In genomic region chr3:150367771-150368170, GRCh38 we compare ENCODE assay signal across 22 cellular contexts. TPM values are rescaled to one million over a fixed set of nuclear protein-coding genes. Genes with fewer than 3 reads are reported as not detected.
DNase-seq lines count a peak whose midpoint lies in the region; ATAC-seq and TF ChIP-seq lines count a peak whose summit lies in the region.
"Had no signal": no experiment of that assay in that cellular context is flagged by ENCODE, and none has a peak within 500 bp of the region (broad histone marks: within the 10 kb centered on the region; RNA-seq: fewer than 3 reads in every experiment).

No MANE protein-coding gene starts in this region.

- peak overlapping the region in 1 of 2 experiments; percentile 30 for H3K4ac ChIP-seq in mesenchymal stem cell (ENCODE audit: low read depth in 1 of 2, low read length in 2 of 2)

- peak overlapping the region; percentile 2 for H2AK5ac ChIP-seq in mesenchymal stem cell (ENCODE audit: low read length, severe bottlenecking)

- TF ChIP-seq CTCF in brain (conservative IDR thresholded peaks at IDR 0.05) = no peak

- H4K91ac ChIP-seq in mesenchymal stem cell (ENCODE audit: low read length) = no peak overlapping the region

- no peak overlapping the region for H3K14ac ChIP-seq in mesenchymal stem cell (ENCODE audit: low read length in 2 of 2)

- H3K9ac ChIP-seq in mesenchymal stem cell (ENCODE audit: low read length) = peak overlapping the region; percentile 45
- H3K9ac ChIP-seq: BLaER1 had no signal

- no peaks in the 10 kb centered on the region for H3K79me1 ChIP-seq in mesenchymal stem cell (replicated peaks; ENCODE audit: low read length, poor library complexity, severe bottlenecking)

- no peak overlapping the region for H2BK5ac ChIP-seq in mesenchymal stem cell (ENCODE audit: low read depth, low read length, poor library complexity, severe bottlenecking)

- no peak overlapping the region for H2BK120ac ChIP-seq in mesenchymal stem cell (ENCODE audit: low read depth, low read length)

- no peak overlapping the region for H2BK15ac ChIP-seq in mesenchymal stem cell (ENCODE audit: low read depth, poor library complexity, severe bottlenecking)

- H3K23ac ChIP-seq in mesenchymal stem cell (ENCODE audit: low read length in 2 of 2) = no peak overlapping the region

- H3K9me3 Mint-ChIP-seq in activated CD4-positive, alpha-beta T cell treated with anti-CD3 and anti-CD28 coated beads, Interleukin-2, amount 10 ng/mL, durations not matched to agents 24 days and 14 days = no peaks in the 10 kb centered on the region
- peaks cover 0 to 2% (median 0%) of the 10 kb centered on the region in 5 experiments for H3K9me3 Mint-ChIP-seq in brain
- H3K9me3 Mint-ChIP-seq: CD8-positive, alpha-beta T cell; IgD-negative memory B cell had no signal

- H3K4me1 Mint-ChIP-seq in activated CD4-positive, alpha-beta T cell treated with anti-CD3 and anti-CD28 coated beads, Interleukin-2, amount 10 ng/mL, durations not matched to agents 24 days and 14 days = no peaks in the 10 kb centered on the region
- H3K4me1 Mint-ChIP-seq in brain = peaks cover 30% of the 10 kb centered on the region

- H3K18ac ChIP-seq in mesenchymal stem cell (ENCODE audit: low read depth in 1 of 2, low read length in 2 of 2) = peak overlapping the region in 1 of 2 experiments; percentile 11

- H3K4me3 ChIP-seq in mesenchymal stem cell (ENCODE audit: insufficient read depth in 1 of 2, low read depth in 1 of 2, low read length in 2 of 2) = no peak overlapping the region
- H3K4me3 ChIP-seq: BLaER1, SJCRH30 had no signal

- no peak overlapping the region for H3K27ac Mint-ChIP-seq in activated CD4-positive, alpha-beta T cell treated with anti-CD3 and anti-CD28 coated beads, Interleukin-2, amount 10 ng/mL, durations not matched to agents 24 days and 14 days
- peak overlapping the region in 3 of 5 experiments; percentile 17 to 57 (median 48) for H3K27ac Mint-ChIP-seq in brain
- H3K27ac Mint-ChIP-seq: CD8-positive, alpha-beta T cell; IgD-negative memory B cell had no signal

- H2BK12ac ChIP-seq in mesenchymal stem cell (ENCODE audit: low read length in 2 of 2) = peak overlapping the region in 1 of 2 experiments; percentile 2

- H3K36me3 ChIP-seq in mesenchymal stem cell (ENCODE audit: control insufficient read depth in 1 of 2, insufficient read depth in 2 of 2, low read depth in 1 of 2, low read length in 2 of 2) = no peaks in the 10 kb centered on the region
- H3K36me3 ChIP-seq: BLaER1, SJCRH30 had no signal

- H4K8ac ChIP-seq in mesenchymal stem cell (ENCODE audit: low read length) = no peak overlapping the region

- peaks cover 11% of the 10 kb centered on the region for H3K27me3 Mint-ChIP-seq in activated CD4-positive, alpha-beta T cell treated with anti-CD3 and anti-CD28 coated beads, Interleukin-2, amount 10 ng/mL, durations not matched to agents 24 days and 14 days
- H3K27me3 Mint-ChIP-seq in brain = no peaks in the 10 kb centered on the region

- no peaks in the 10 kb centered on the region for H3K9me3 ChIP-seq in mesenchymal stem cell (ENCODE audit: control insufficient read depth, low read length)
- H3K9me3 ChIP-seq: BLaER1, SJCRH30 had no signal

- H3K27me3 ChIP-seq in mesenchymal stem cell (ENCODE audit: control insufficient read depth in 1 of 2, insufficient read depth in 1 of 2, low read length in 2 of 2) = no peaks in the 10 kb centered on the region
- H3K27me3 ChIP-seq: BLaER1, SJCRH30 had no signal

- H3K4me2 ChIP-seq in mesenchymal stem cell (ENCODE audit: low read length, poor library complexity, severe bottlenecking) = no peak overlapping the region
- H3K4me2 ChIP-seq: BLaER1 had no signal

- peak; percentile 26 for DNase-seq in activated CD4-positive, alpha-beta T cell treated with anti-CD3 and anti-CD28 coated beads, Interleukin-2, amount 10 ng/mL, durations not matched to agents 24 days and 14 days
- DNase-seq in activated CD4-positive, alpha-beta T cell treated with anti-CD3 and anti-CD28 coated beads, Interleukin-2, amount 50 U/mL, for 48 hours = no peak
- no peak for DNase-seq in mesenchymal stem cell
- no peak for DNase-seq in stimulated activated CD4-positive, alpha-beta T cell treated with anti-CD3 and anti-CD28 coated beads, Interleukin-2, amount 100 ng/mL, for 24 hours
- no peak for DNase-seq in pons (ENCODE audit: low spot score)
- DNase-seq: CD8-positive, alpha-beta T cell; DMS79; Kasumi-1; NCI-H1417; NCI-H2029; NCI-H2171; NCI-H510A; NCI-H774; PC-3; SJCRH30 had no signal

- no peak overlapping the region for H3K27ac ChIP-seq in mesenchymal stem cell (ENCODE audit: low read length, poor library complexity, severe bottlenecking)
- H3K27ac ChIP-seq: 22Rv1, BLaER1, SJCRH30 had no signal

- peaks cover 1% of the 10 kb centered on the region for H3K4me1 ChIP-seq in mesenchymal stem cell (ENCODE audit: control insufficient read depth, insufficient read depth, low read depth, low read length)
- H3K4me1 ChIP-seq: BLaER1 had no signal

- no peak overlapping the region for H3K4me3 Mint-ChIP-seq in activated CD4-positive, alpha-beta T cell treated with anti-CD3 and anti-CD28 coated beads, Interleukin-2, amount 10 ng/mL, durations not matched to agents 24 days and 14 days
- H3K4me3 Mint-ChIP-seq in brain = no peak overlapping the region
- H3K4me3 Mint-ChIP-seq: CD8-positive, alpha-beta T cell; IgD-negative memory B cell had no signal

- no peaks in the 10 kb centered on the region for H3K36me3 Mint-ChIP-seq in activated CD4-positive, alpha-beta T cell treated with anti-CD3 and anti-CD28 coated beads, Interleukin-2, amount 10 ng/mL, durations not matched to agents 24 days and 14 days (ENCODE audit: low read depth)
- H3K36me3 Mint-ChIP-seq in brain = no peaks in the 10 kb centered on the region
- H3K36me3 Mint-ChIP-seq: CD8-positive, alpha-beta T cell; IgD-negative memory B cell had no signal

- H2AFZ ChIP-seq in mesenchymal stem cell (ENCODE audit: low read depth, low read length) = no peak overlapping the region

- no peak for ATAC-seq in GM21576 (IDR thresholded peaks at IDR 0.05; ENCODE audit: unreplicated experiment)
- ATAC-seq in HG03139 (IDR thresholded peaks at IDR 0.05; ENCODE audit: unreplicated experiment) = no peak
- ATAC-seq: CD8-positive, alpha-beta T cell; HCT116; PC-3 had no signal

- intact Hi-C loops in activated CD4-positive, alpha-beta T cell treated with anti-CD3 and anti-CD28 coated beads, Interleukin-2, amount 10 ng/mL, durations not matched to agents 24 days and 14 days (cut with micrococcal nuclease) = no loop called here

RNA-seq across cellular contexts. Expression of gene TSC22D2, which starts 40.3 kb away (rescaled TPM):
- 16.4 and 18.7 TPM in 2 replicates for total RNA-seq in activated CD4-positive, alpha-beta T cell treated with anti-CD3 and anti-CD28 coated beads, Interleukin-2, amount 10 ng/mL, durations not matched to agents 24 days and 14 days
- 4.4 TPM for polyA plus RNA-seq in brain (ENCODE audit: insufficient read depth, low read depth, low replicate concordance)
- 29.1 TPM for polyA plus RNA-seq in mesenchymal stem cell (2013, experiment 1 of 2)
- 29.3 TPM for polyA plus RNA-seq in mesenchymal stem cell (2013, experiment 2 of 2)
